Comparison of ENCODE assay signal across 9 cellular contexts in genomic region chr10:100670828-100671479, GRCh38.
DNase-seq lines count a peak whose midpoint lies in the region; ATAC-seq and TF ChIP-seq lines count a peak whose summit lies in the region.
"Had no signal": no experiment of that assay in that cellular context is flagged by ENCODE, and none has a peak within 500 bp of the region (broad histone marks: within the 10 kb centered on the region; RNA-seq: fewer than 3 reads in every experiment).

No MANE protein-coding gene starts in this region.

- ATAC-seq in left lobe of liver (peak; percentile 85), HG02870 (IDR thresholded peaks at IDR 0.05; ENCODE audit: unreplicated experiment) (no peak)

- no peak overlapping the region for H3K4me3 ChIP-seq in astrocyte of the cerebellum (ENCODE audit: low read depth, low read length)
- H3K4me3 ChIP-seq: BLaER1 treated with 17β-estradiol and CSF1 and Interleukin-3, amounts not matched to agents 10 nM and 100 nM had no signal

- in situ Hi-C loops in astrocyte of the cerebellum (cut with HindIII; ENCODE audit: low sequenced_read_pairs), result no loop called here

- TF ChIP-seq CTCF in astrocyte of the cerebellum (IDR thresholded peaks at IDR 0.05; ENCODE audit: low read depth, low read length, missing control alignments), result peak; percentile 43

- peak in 2 of 3 experiments; percentile 6 to 17 for DNase-seq in NCI-H1417 (lab: John Stamatoyannopoulos, UW)
- no peak for DNase-seq in NCI-H1417 treated with DMSO at 0.1 percent for 48 hours (lab: John Stamatoyannopoulos, UW)
- DNase-seq in T-helper 2 cell, result peak in 4 of 5 experiments; percentile 41 to 57 (median 50)
- no peak for DNase-seq in astrocyte of the cerebellum (ENCODE audit: low read depth)
- peak; percentile 54 for DNase-seq in left lobe of liver (ENCODE audit: low spot score)
- peak; percentile 54 for DNase-seq in stimulated activated CD8-positive, alpha-beta memory T cell treated with anti-CD3 and anti-CD28 coated beads, Interleukin-7, amount 100 ng/mL, for 24 hours (ENCODE audit: low read depth)
- DNase-seq in SW 1271 (lab: John Stamatoyannopoulos, UW), result no peak

Comparison
In these comparisons a context has a peak if more than half of its experiments do, and no peak if none do; other contexts are left out.
1. DNase-seq: peak in NCI-H1417 (2 of 3), T-helper 2 cell (4 of 5), left lobe of liver (single experiment) and stimulated activated CD8-positive, alpha-beta memory T cell treated with anti-CD3 and anti-CD28 coated beads, Interleukin-7, amount 100 ng/mL, for 24 hours (single experiment); none in NCI-H1417 treated with DMSO at 0.1 percent for 48 hours (single experiment), astrocyte of the cerebellum (single experiment) and SW 1271 (0 of 2).